10 cellular contexts compared by ENCODE assay signal in the genomic region with DNA sequence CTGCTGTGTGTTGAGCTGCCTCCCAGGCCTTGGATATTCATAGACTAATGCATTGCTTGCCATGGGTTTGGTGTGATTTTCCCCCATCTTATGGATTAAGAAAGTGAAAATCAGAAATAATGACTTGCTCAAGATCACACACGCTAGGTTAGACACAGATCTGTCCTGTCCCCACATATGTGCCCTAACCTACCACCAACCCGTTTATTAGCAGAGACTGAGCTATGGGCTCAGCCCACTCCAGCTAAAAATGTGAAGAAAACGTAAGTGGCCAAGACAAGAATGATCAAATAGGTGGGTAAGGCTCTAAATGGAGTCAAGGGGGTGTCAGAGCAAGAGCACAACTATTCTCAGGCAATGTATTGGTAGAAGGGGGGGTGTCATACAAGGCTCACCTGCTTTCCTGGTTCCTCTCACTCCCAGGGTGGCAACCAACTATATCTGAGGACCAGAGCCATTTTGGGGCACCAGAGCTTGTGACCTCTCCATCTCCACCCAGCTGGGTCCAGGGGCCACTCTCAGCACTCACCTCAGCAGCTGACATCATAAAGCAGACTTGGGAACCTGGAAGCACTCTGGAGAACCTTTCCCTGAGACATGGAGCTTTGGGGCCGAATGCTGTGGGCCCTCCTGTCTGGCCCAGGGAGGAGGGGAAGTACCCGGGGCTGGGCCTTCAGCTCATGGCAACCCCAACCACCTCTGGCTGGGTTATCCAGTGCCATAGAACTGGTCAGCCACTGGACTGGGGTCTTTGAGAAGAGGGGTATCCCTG. TPM values are rescaled to one million over a fixed set of nuclear protein-coding genes. Genes with fewer than 3 reads are reported as not detected.
A peak's percentile ranks its signal among the peaks of the same experiment; 100 is the strongest.
DNase-seq lines count a peak whose midpoint lies in the region; ATAC-seq lines count a peak whose summit lies in the region.
"Had no signal": no experiment of that assay in that cellular context is flagged by ENCODE, and none has a peak within 500 bp of the region (broad histone marks: within the 10 kb centered on the region; RNA-seq: fewer than 3 reads in every experiment).

No MANE protein-coding gene starts in this region.

- H3K27me3 ChIP-seq in ACC112 (ENCODE audit: insufficient read depth, low read length) = no peaks in the 10 kb centered on the region
- H3K27me3 ChIP-seq in HUES6 (ENCODE audit: control insufficient read depth, insufficient read depth, low read length) = peaks cover 13% of the 10 kb centered on the region
- peaks cover 7% of the 10 kb centered on the region for H3K27me3 ChIP-seq in mucosa of stomach (ENCODE audit: control insufficient read depth, insufficient read depth, low read length)

- H3K4me3 ChIP-seq in ACC112 (ENCODE audit: low read depth, low read length) (peak overlapping the region; percentile 88), HUES6 (ENCODE audit: low read depth, low read length) (peak overlapping the region; percentile 97; the same call in 1 of the 2 replicates), mucosa of stomach (ENCODE audit: low read length) (no peak overlapping the region)

- H2AFZ ChIP-seq in ACC112 (ENCODE audit: low read length, unreplicated experiment) = no peak overlapping the region

- H3K4me1 ChIP-seq in ACC112 (ENCODE audit: control insufficient read depth, insufficient read depth, low read length, unreplicated experiment) (peaks cover 19% of the 10 kb centered on the region), HUES6 (ENCODE audit: control insufficient read depth, insufficient read depth, low read length) (peaks cover 7% of the 10 kb centered on the region; the same call in 1 of the 2 replicates), mucosa of stomach (ENCODE audit: control insufficient read depth, insufficient read depth, low read length) (peaks cover 21% of the 10 kb centered on the region)

- peaks cover 3% of the 10 kb centered on the region for H3K27me3 Mint-ChIP-seq in activated naive CD8-positive, alpha-beta T cell treated with anti-CD3 and anti-CD28 coated beads, Interleukin-2, amount 50 U/mL, for 24 hours

- ATAC-seq in activated naive CD8-positive, alpha-beta T cell treated with anti-CD3 and anti-CD28 coated beads, Interleukin-2, amount 50 U/mL, for 24 hours = no peak
- no peak for ATAC-seq in esophagus mucosa

- H3K36me3 ChIP-seq in ACC112 (ENCODE audit: insufficient read depth, low read length) = no peaks in the 10 kb centered on the region
- peaks cover 12% of the 10 kb centered on the region for H3K36me3 ChIP-seq in HUES6 (ENCODE audit: control insufficient read depth, insufficient read depth, low read length)
- no peaks in the 10 kb centered on the region for H3K36me3 ChIP-seq in mucosa of stomach (ENCODE audit: control insufficient read depth, insufficient read depth, low read length)

- peak overlapping the region; percentile 98 for H3K4me3 Mint-ChIP-seq in activated naive CD8-positive, alpha-beta T cell treated with anti-CD3 and anti-CD28 coated beads, Interleukin-2, amount 50 U/mL, for 24 hours

- H3K27ac ChIP-seq in ACC112 (ENCODE audit: low read depth, low read length) (no peak overlapping the region), HUES6 (ENCODE audit: low read depth, low read length) (no peak overlapping the region)

- H3K36me3 Mint-ChIP-seq in activated naive CD8-positive, alpha-beta T cell treated with anti-CD3 and anti-CD28 coated beads, Interleukin-2, amount 50 U/mL, for 24 hours (ENCODE audit: low read depth) = peaks cover 37% of the 10 kb centered on the region

- H3K4me1 Mint-ChIP-seq in activated naive CD8-positive, alpha-beta T cell treated with anti-CD3 and anti-CD28 coated beads, Interleukin-2, amount 50 U/mL, for 24 hours = peaks cover 73% of the 10 kb centered on the region

- H3K79me2 ChIP-seq in ACC112 (ENCODE audit: control insufficient read depth, insufficient read depth, low read length, unreplicated experiment) = peaks cover 6% of the 10 kb centered on the region

- H3K9me3 ChIP-seq in HUES6 (ENCODE audit: control insufficient read depth, insufficient read depth, low read depth, low read length) = no peaks in the 10 kb centered on the region
- no peaks in the 10 kb centered on the region for H3K9me3 ChIP-seq in mucosa of stomach (ENCODE audit: control insufficient read depth, low read length)

- no peak for DNase-seq in activated naive CD8-positive, alpha-beta T cell treated with anti-CD3 and anti-CD28 coated beads, Interleukin-2, amount 50 U/mL, for 24 hours
- DNase-seq in NAMALWA (ENCODE audit: low spot score) (no peak), SW 1271 (lab: John Stamatoyannopoulos, UW) (no peak), COLO829 (ENCODE audit: low spot score) (no peak)
- DNase-seq: DMS79, nucleus accumbens had no signal

- no peak overlapping the region for H3K9ac ChIP-seq in HUES6 (ENCODE audit: low read length)
- peak overlapping the region; percentile 90 for H3K9ac ChIP-seq in mucosa of stomach (ENCODE audit: low read length)

- peak overlapping the region; percentile 95 for H3K27ac Mint-ChIP-seq in activated naive CD8-positive, alpha-beta T cell treated with anti-CD3 and anti-CD28 coated beads, Interleukin-2, amount 50 U/mL, for 24 hours

- H3K9me3 Mint-ChIP-seq in activated naive CD8-positive, alpha-beta T cell treated with anti-CD3 and anti-CD28 coated beads, Interleukin-2, amount 50 U/mL, for 24 hours = no peaks in the 10 kb centered on the region

RNA-seq across cellular contexts. Expression of a gene that starts 1.4 kb away (rescaled TPM):
- total RNA-seq in esophagus mucosa = 11.0 TPM

RNA-seq across cellular contexts. Expression of a gene that starts 3.1 kb away (rescaled TPM):
- 0.68 TPM for total RNA-seq in esophagus mucosa

RNA-seq across cellular contexts. Expression of a gene that starts 40.9 kb away (rescaled TPM):
- total RNA-seq in esophagus mucosa = 4.8 TPM

RNA-seq across cellular contexts. Expression of a gene that starts 46.3 kb away (rescaled TPM):
- 50.5 TPM for total RNA-seq in esophagus mucosa
